8 cellular contexts compared by ENCODE assay signal in the genomic region with DNA sequence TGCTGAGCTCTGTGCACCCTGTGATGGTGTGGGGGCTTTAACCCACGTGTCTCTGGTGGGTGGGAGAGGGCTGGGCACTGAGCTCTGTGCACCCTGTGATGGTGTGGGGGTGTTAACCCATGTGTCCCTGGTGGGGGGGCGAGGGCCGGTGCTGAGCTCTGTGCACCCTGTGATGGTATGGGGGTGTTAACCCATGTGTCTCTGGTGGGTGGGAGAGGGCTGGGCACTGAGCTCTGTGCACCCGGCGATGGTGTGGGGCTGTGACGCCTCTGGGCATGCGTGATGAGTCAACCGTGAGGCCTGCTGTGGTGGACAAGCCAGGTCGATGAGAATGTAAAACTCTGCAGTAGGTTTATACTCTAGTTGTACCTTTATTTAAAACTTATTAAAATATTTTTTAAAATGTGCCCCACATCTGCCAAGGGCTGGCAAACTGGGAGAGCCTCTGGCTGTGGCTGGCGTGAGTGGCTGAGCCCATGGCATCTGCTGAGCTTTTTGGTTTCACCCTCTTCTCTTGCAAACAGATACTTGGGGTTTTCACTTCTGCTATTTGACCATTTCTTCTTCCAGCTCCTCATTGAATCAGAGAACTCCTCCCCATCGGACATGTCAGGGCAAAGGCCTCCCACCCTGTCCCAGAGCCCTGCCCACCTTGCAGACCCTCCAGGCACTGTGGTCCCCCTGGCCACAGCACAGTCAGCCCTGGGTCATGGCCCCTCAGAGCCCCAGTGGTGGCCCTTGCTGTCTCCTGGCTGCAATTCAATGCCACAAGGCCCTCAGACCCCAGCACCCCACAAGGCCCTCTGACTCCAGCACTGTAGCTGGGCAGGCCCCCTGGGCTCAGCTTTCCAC. TPM values are rescaled to one million over a fixed set of nuclear protein-coding genes. Genes with fewer than 3 reads are reported as not detected.
DNase-seq lines count a peak whose midpoint lies in the region; ATAC-seq and TF ChIP-seq lines count a peak whose summit lies in the region.
"Had no signal": no experiment of that assay in that cellular context is flagged by ENCODE, and none has a peak within 500 bp of the region (broad histone marks: within the 10 kb centered on the region; RNA-seq: fewer than 3 reads in every experiment).

No MANE protein-coding gene starts in this region.

- H3K27me3 Mint-ChIP-seq in GM23338 (ENCODE audit: insufficient read depth, low read depth, poor library complexity), result peaks cover 8% of the 10 kb centered on the region
- peaks cover 13 to 25% (median 20%) of the 10 kb centered on the region in 3 donors for H3K27me3 Mint-ChIP-seq in naive B cell

- no peaks in the 10 kb centered on the region for H3K4me1 ChIP-seq in GM23338 (ENCODE audit: insufficient read depth)

- H3K36me3 ChIP-seq in GM23338 (ENCODE audit: insufficient read depth), result no peaks in the 10 kb centered on the region
- H3K36me3 ChIP-seq: Peyer's patch had no signal

- no peak overlapping the region for H3K27ac ChIP-seq in GM23338 (ENCODE audit: low read depth)
- H3K27ac ChIP-seq: Peyer's patch had no signal

- DNase-seq in GM23338 (ENCODE audit: low spot score), result no peak
- DNase-seq in M059J (ENCODE audit: low read depth), result peak; percentile 76
- no peak for DNase-seq in naive B cell
- no peak for DNase-seq in dermis blood vessel endothelial cell
- no peak for DNase-seq in ureter (ENCODE audit: low spot score)
- DNase-seq in NCI-H1105 treated with DMSO at 0.1 percent for 48 hours (lab: John Stamatoyannopoulos, UW), result no peak

- H2AFZ ChIP-seq in GM23338, result no peak overlapping the region

- TF ChIP-seq CTCF in GM23338 (conservative IDR thresholded peaks at IDR 0.05; ENCODE audit: low read depth in 2 of 2), result no peak

- H3K9me2 ChIP-seq in GM23338 (ENCODE audit: insufficient read depth), result peaks cover 8% of the 10 kb centered on the region

- H3K27me3 ChIP-seq in GM23338 (ENCODE audit: insufficient read depth), result no peaks in the 10 kb centered on the region
- H3K27me3 ChIP-seq: Peyer's patch had no signal

- H4K20me1 ChIP-seq in GM23338 (replicated peaks; ENCODE audit: insufficient read depth), result no peaks in the 10 kb centered on the region

- H3K4me3 Mint-ChIP-seq in GM23338 (no peak overlapping the region), naive B cell (peak overlapping the region in 2 of 8 donors; percentile 4 to 42)

- no peak overlapping the region for H3K4me3 ChIP-seq in GM23338
- H3K4me3 ChIP-seq: Peyer's patch had no signal

- no peaks in the 10 kb centered on the region for H3K79me2 ChIP-seq in GM23338 (replicated peaks; ENCODE audit: insufficient read depth)

- H3K36me3 Mint-ChIP-seq in GM23338 (ENCODE audit: low read depth) (no peaks in the 10 kb centered on the region), naive B cell (no peaks in the 10 kb centered on the region)

- H3K27ac Mint-ChIP-seq in GM23338 (0 out of 2 replicates have a peak overlapping the region, but pooled peaks have one; percentile 59), naive B cell (no peak overlapping the region)

- ATAC-seq in GM18873 (IDR thresholded peaks at IDR 0.05; ENCODE audit: low FRiP score, unreplicated experiment), result peak; percentile 84
- ATAC-seq in GM23338, result no peak
- ATAC-seq in naive B cell (ENCODE audit: low read depth in 2 of 2), result peak; percentile 51 to 68

- H3K4me2 ChIP-seq in GM23338, result no peak overlapping the region

- H3K4me1 Mint-ChIP-seq in GM23338, result peaks cover 7% of the 10 kb centered on the region
- peaks cover 9 to 19% (median 13%) of the 10 kb centered on the region in 3 donors for H3K4me1 Mint-ChIP-seq in naive B cell

- H3K9me3 Mint-ChIP-seq in GM23338, result no peaks in the 10 kb centered on the region
- peaks cover 0 to 3% (median 0%) of the 10 kb centered on the region in 7 donors for H3K9me3 Mint-ChIP-seq in naive B cell

- H3F3A ChIP-seq in GM23338 (replicated peaks; ENCODE audit: low read depth), result no peaks in the 10 kb centered on the region

TF ChIP-seq in GM23338, 12 proteins besides CTCF, POLR2A, EP300 and RAD21 (continues in another document):
- TF ChIP-seq JUNB (IDR thresholded peaks at IDR 0.05; ENCODE audit: unreplicated experiment), result no peak
- no peak for TF ChIP-seq POLR2AphosphoS5 (IDR thresholded peaks at IDR 0.05; ENCODE audit: low read depth)
- TF ChIP-seq, protein P1, sequence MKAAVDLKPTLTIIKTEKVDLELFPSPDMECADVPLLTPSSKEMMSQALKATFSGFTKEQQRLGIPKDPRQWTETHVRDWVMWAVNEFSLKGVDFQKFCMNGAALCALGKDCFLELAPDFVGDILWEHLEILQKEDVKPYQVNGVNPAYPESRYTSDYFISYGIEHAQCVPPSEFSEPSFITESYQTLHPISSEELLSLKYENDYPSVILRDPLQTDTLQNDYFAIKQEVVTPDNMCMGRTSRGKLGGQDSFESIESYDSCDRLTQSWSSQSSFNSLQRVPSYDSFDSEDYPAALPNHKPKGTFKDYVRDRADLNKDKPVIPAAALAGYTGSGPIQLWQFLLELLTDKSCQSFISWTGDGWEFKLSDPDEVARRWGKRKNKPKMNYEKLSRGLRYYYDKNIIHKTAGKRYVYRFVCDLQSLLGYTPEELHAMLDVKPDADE (IDR thresholded peaks at IDR 0.05), result no peak
- no peak for TF ChIP-seq ZNF462 (CRISPR knock-in tag; IDR thresholded peaks at IDR 0.05)
- no peak for TF ChIP-seq ZNF331 (CRISPR knock-in tag; IDR thresholded peaks at IDR 0.05; ENCODE audit: low read depth)
- TF ChIP-seq CREB1 (CRISPR knock-in tag; IDR thresholded peaks at IDR 0.05; ENCODE audit: low read depth), result no peak
- no peak for TF ChIP-seq ZNF114 (CRISPR knock-in tag; IDR thresholded peaks at IDR 0.05)
- no peak for TF ChIP-seq STAT1 (IDR thresholded peaks at IDR 0.05; ENCODE audit: unreplicated experiment)

RNA-seq across cellular contexts. Expression of gene EXOC3, which starts 18.5 kb away (rescaled TPM):
- total RNA-seq in GM23338 (2014; rRNA removed; shearing (Covaris generic)), result 24.2 and 31.6 TPM in 2 replicates
- polyA plus RNA-seq in GM23338 (2016; fragmentation: Nextera tagmentation; extraction: Ambion mirVana) (13.4 and 13.8 TPM in 2 replicates), naive B cell (ENCODE audit: low read depth in 6 of 6) (10 to 100 TPM; 18.8 to 36.1 (median 22.9) TPM)
- total RNA-seq in M059J (2014; rRNA removed; shearing (Covaris generic)), result 32.2 and 36.7 TPM in 2 replicates
- total RNA-seq in dermis blood vessel endothelial cell (44.3 and 52.1 TPM in 2 replicates), ureter (63.3 TPM)
